8 cellular contexts compared by ENCODE assay signal in genomic region chr3:42600958-42601675, GRCh38. TPM values are rescaled to one million over a fixed set of nuclear protein-coding genes. Genes with fewer than 3 reads are reported as not detected.
A peak's percentile ranks its signal among the peaks of the same experiment; 100 is the strongest.
DNase-seq lines count a peak whose midpoint lies in the region; ATAC-seq and TF ChIP-seq lines count a peak whose summit lies in the region.

No MANE protein-coding gene starts in this region.

- H3K79me2 ChIP-seq in DND-41 (ENCODE audit: insufficient read depth, low read length) = peaks cover 60% of the 10 kb centered on the region
- H3K79me2 ChIP-seq in SK-N-SH (ENCODE audit: insufficient read depth) = peaks cover 74% of the 10 kb centered on the region

- POLR2A ChIA-PET in SK-N-SH (lab: Yijun Ruan, JAX) = interaction anchor here (0.6 to 1.5 kb wide), 7 partner anchors 10 to 305 kb away, joined by 3 to 16 read pairs (median 4); partner anchors contain the start of genes SEC22C, SS18L2, ZBTB47 and ZNF662

- H4K20me1 ChIP-seq in DND-41 (ENCODE audit: insufficient read depth, low read length) (peaks cover 21% of the 10 kb centered on the region; the same call in 1 of the 2 replicates), SK-N-SH (ENCODE audit: insufficient read depth) (peaks cover 36% of the 10 kb centered on the region)

- H3K4me2 ChIP-seq in DND-41 (ENCODE audit: insufficient read depth, low read length) = peak overlapping the region; percentile 67
- H3K4me2 ChIP-seq in SK-N-SH = peak overlapping the region; percentile 81
- peak overlapping the region; percentile 87 for H3K4me2 ChIP-seq in skeletal muscle satellite cell (ENCODE audit: low read length)

- CTCF ChIA-PET in SK-N-SH (lab: Yijun Ruan, JAX) = interaction anchor here (0.7 to 3.2 kb wide), 6 partner anchors 10 to 145 kb away, joined by 3 to 25 read pairs (median 3); no protein-coding TSS in a partner anchor

- H3K9me3 ChIP-seq in DND-41 (ENCODE audit: insufficient read depth, low read length, severe bottlenecking) (peaks cover 9% of the 10 kb centered on the region), SK-N-SH (0 out of 2 replicates have a peak, but pooled peaks cover 5% of the 10 kb centered on the region), iPS-20b (ENCODE audit: insufficient read depth, low read depth, low read length) (no peaks in the 10 kb centered on the region), skeletal muscle satellite cell (replicated peaks; ENCODE audit: low read length) (no peaks in the 10 kb centered on the region)

- H3K9me2 ChIP-seq in SK-N-SH = no peaks in the 10 kb centered on the region

- DNase-seq in DND-41 (peak; percentile 73), SK-N-SH (no peak), brain microvascular endothelial cell (peak; percentile 58), amniotic stem cell (lab: John Stamatoyannopoulos, UW) (no peak)

- ATAC-seq in DND-41 (ENCODE audit: insufficient read depth, low read depth) = peak; percentile 49
- peak; percentile 31 for ATAC-seq in GM19395 (IDR thresholded peaks at IDR 0.05; ENCODE audit: unreplicated experiment)
- peak; percentile 13 for ATAC-seq in HG03558 (IDR thresholded peaks at IDR 0.05; ENCODE audit: extremely low read depth, unreplicated experiment)

- H2AFZ ChIP-seq in DND-41 (ENCODE audit: low read depth, low read length) = peak overlapping the region; percentile 83
- peak overlapping the region; percentile 56 for H2AFZ ChIP-seq in SK-N-SH (ENCODE audit: low read depth)

- peaks cover 20% of the 10 kb centered on the region for H3F3A ChIP-seq in SK-N-SH (replicated peaks; ENCODE audit: insufficient read depth)

- in situ Hi-C loops in brain microvascular endothelial cell (cut with HindIII; ENCODE audit: low pct_ligation_motif_present, low sequenced_read_pairs) = no loop called here

- H3K36me3 ChIP-seq in DND-41 (ENCODE audit: insufficient read depth, low read length) = peaks cover 41% of the 10 kb centered on the region
- peaks cover 11 to 30% of the 10 kb centered on the region in 2 experiments for H3K36me3 ChIP-seq in SK-N-SH (replicated peaks in 1 of 2; ENCODE audit: control insufficient read depth in 1 of 2, insufficient read depth in 2 of 2, low read length in 1 of 2)
- no peaks in the 10 kb centered on the region for H3K36me3 ChIP-seq in brain microvascular endothelial cell (replicated peaks)
- H3K36me3 ChIP-seq in iPS-20b (ENCODE audit: insufficient read depth, low read depth, low read length) = peaks cover 34% of the 10 kb centered on the region
- peaks cover 16% of the 10 kb centered on the region for H3K36me3 ChIP-seq in skeletal muscle satellite cell (ENCODE audit: insufficient read depth, low read length)

- no peak for TF ChIP-seq RAD21 in SK-N-SH (IDR thresholded peaks at IDR 0.05; ENCODE audit: low read length)

- peak; percentile 6 for TF ChIP-seq CTCF in DND-41 (IDR thresholded peaks at IDR 0.05; ENCODE audit: borderline replicate concordance, extremely low read depth, low read length, poor library complexity, severe bottlenecking)
- peak; percentile 13; the same call in 1 of the 2 replicates for TF ChIP-seq CTCF in SK-N-SH (IDR thresholded peaks at IDR 0.05)
- peak; percentile 44 for TF ChIP-seq CTCF in brain microvascular endothelial cell (IDR thresholded peaks at IDR 0.05; ENCODE audit: low read depth, low read length, missing control alignments)

- peak overlapping the region; percentile 73 for H3K9ac ChIP-seq in DND-41 (ENCODE audit: low read depth, low read length)
- H3K9ac ChIP-seq in SK-N-SH = peak overlapping the region; percentile 96
- H3K9ac ChIP-seq in iPS-20b (ENCODE audit: low read depth, low read length) = peak overlapping the region; percentile 92
- peak overlapping the region; percentile 84 for H3K9ac ChIP-seq in skeletal muscle satellite cell (ENCODE audit: low read depth, low read length)

- no peak for TF ChIP-seq EP300 in SK-N-SH (IDR thresholded peaks at IDR 0.05; ENCODE audit: borderline replicate concordance in 1 of 2, low read depth in 1 of 2, low read length in 1 of 2)

- H3K27me3 ChIP-seq in DND-41 (ENCODE audit: insufficient read depth, low read length, poor library complexity) (no peaks in the 10 kb centered on the region), SK-N-SH (ENCODE audit: insufficient read depth) (no peaks in the 10 kb centered on the region), brain microvascular endothelial cell (replicated peaks) (no peaks in the 10 kb centered on the region), iPS-20b (ENCODE audit: insufficient read depth, low read length) (no peaks in the 10 kb centered on the region), skeletal muscle satellite cell (ENCODE audit: control insufficient read depth, insufficient read depth, low read length) (no peaks in the 10 kb centered on the region)

- peak overlapping the region; percentile 86 for H3K27ac ChIP-seq in DND-41 (ENCODE audit: low read length)
- H3K27ac ChIP-seq in SK-N-SH (ENCODE audit: low read depth in 2 of 2, low read length in 1 of 2) = peak overlapping the region; percentile 89 to 96
- H3K27ac ChIP-seq in brain microvascular endothelial cell = peak overlapping the region; percentile 85
- H3K27ac ChIP-seq in iPS-20b (ENCODE audit: low read length) = peak overlapping the region; percentile 74

- H3K4me1 ChIP-seq in DND-41 (ENCODE audit: insufficient read depth, low read length) (peaks cover 30% of the 10 kb centered on the region), SK-N-SH (ENCODE audit: control insufficient read depth in 1 of 2, insufficient read depth in 2 of 2, low read depth in 1 of 2, low read length in 1 of 2) (peaks cover 0 to 6% of the 10 kb centered on the region in 2 experiments; a peak in 2 of 4 replicates), iPS-20b (ENCODE audit: insufficient read depth, low read length) (peaks cover 8% of the 10 kb centered on the region; the same call in 1 of the 2 replicates), skeletal muscle satellite cell (ENCODE audit: control insufficient read depth, insufficient read depth, low read length) (peaks cover 24% of the 10 kb centered on the region)

- 2% methylated on average over 20 of the region's 31 CpGs for WGBS in SK-N-SH (ENCODE audit: low lambda C conversion rate)

- peak overlapping the region; percentile 63 to 76 for H3K4me3 ChIP-seq in DND-41 (ENCODE audit: low read depth in 1 of 2, low read length in 2 of 2)
- peak overlapping the region; percentile 80 to 84 for H3K4me3 ChIP-seq in SK-N-SH (ENCODE audit: low read depth in 2 of 2, low read length in 1 of 2)
- H3K4me3 ChIP-seq in brain microvascular endothelial cell (ENCODE audit: low read depth, low read length) = peak overlapping the region; percentile 88
- peak overlapping the region; percentile 87 for H3K4me3 ChIP-seq in iPS-20b (ENCODE audit: low read length)
- peak overlapping the region; percentile 73 for H3K4me3 ChIP-seq in skeletal muscle satellite cell (ENCODE audit: low read length)

TF ChIP-seq in SK-N-SH, 30 proteins besides CTCF, POLR2A, EP300 and RAD21:
- TF ChIP-seq IRF3 (IDR thresholded peaks at IDR 0.05; ENCODE audit: low read depth, low read length) = no peak
- TF ChIP-seq SMC3 (IDR thresholded peaks at IDR 0.05; ENCODE audit: low read depth, low read length) = no peak
- TF ChIP-seq TAF1 (IDR thresholded peaks at IDR 0.05; ENCODE audit: borderline replicate concordance, low read depth, low read length) = peak; percentile 49; the same call in 1 of the 2 replicates
- TF ChIP-seq FOSL2 (IDR thresholded peaks at IDR 0.05; ENCODE audit: borderline replicate concordance, low read depth) = no peak

RNA-seq across cellular contexts. Expression of gene NKTR, which starts 0.6 kb away (rescaled TPM):
- 19.2 and 26.9 TPM in 2 replicates for polyA plus RNA-seq in SK-N-SH (2012; rRNA removed)
- polyA plus RNA-seq in SK-N-SH (2012; cell fraction: cytosol; rRNA removed) = 8.1 and 8.3 TPM in 2 replicates
- polyA plus RNA-seq in SK-N-SH (2012; cell fraction: nucleus; rRNA removed) = 55.0 and 119 TPM in 2 replicates
- 41.5 and 50.4 TPM in 2 replicates for total RNA-seq in skeletal muscle satellite cell (2012; rRNA removed)

RNA-seq across cellular contexts. Expression of gene SS18L2, which starts 10.5 kb away (rescaled TPM):
- polyA plus RNA-seq in SK-N-SH (2012; rRNA removed) = 24.1 and 31.8 TPM in 2 replicates
- 35.1 and 46.3 TPM in 2 replicates for polyA plus RNA-seq in SK-N-SH (2012; cell fraction: cytosol; rRNA removed)
- polyA plus RNA-seq in SK-N-SH (2012; cell fraction: nucleus; rRNA removed) = 15.1 and 18.2 TPM in 2 replicates
- total RNA-seq in skeletal muscle satellite cell (2012; rRNA removed) = 28.4 and 29.1 TPM in 2 replicates

RNA-seq across cellular contexts. Expression of gene SEC22C, which starts 19.4 kb away (rescaled TPM):
- 28.5 and 31.9 TPM in 2 replicates for polyA plus RNA-seq in SK-N-SH (2012; rRNA removed)
- polyA plus RNA-seq in SK-N-SH (2012; cell fraction: cytosol; rRNA removed) = 33.1 and 36.7 TPM in 2 replicates
- 24.2 and 33.1 TPM in 2 replicates for polyA plus RNA-seq in SK-N-SH (2012; cell fraction: nucleus; rRNA removed)
- 52.2 and 54.5 TPM in 2 replicates for total RNA-seq in skeletal muscle satellite cell (2012; rRNA removed)

RNA-seq across cellular contexts. Expression of gene ZBTB47, which starts 52.4 kb away (rescaled TPM):
- 9.9 and 13.0 TPM in 2 replicates for polyA plus RNA-seq in SK-N-SH (2012; rRNA removed)
- polyA plus RNA-seq in SK-N-SH (2012; cell fraction: cytosol; rRNA removed) = 4.3 and 7.4 TPM in 2 replicates
- 18.6 and 21.5 TPM in 2 replicates for polyA plus RNA-seq in SK-N-SH (2012; cell fraction: nucleus; rRNA removed)
- 14.2 and 18.1 TPM in 2 replicates for total RNA-seq in skeletal muscle satellite cell (2012; rRNA removed)

Comparison
In these comparisons a context has a peak if more than half of its experiments do, and no peak if none do; other contexts are left out.
1. DNase-seq: peak in DND-41 (single experiment) and brain microvascular endothelial cell (single experiment); none in SK-N-SH (single experiment) and amniotic stem cell (single experiment).
2. Peak in every context shown above with its lines, with median percentiles within 50 percentile points of each other: ATAC-seq, H3K27ac ChIP-seq, H3K4me2 ChIP-seq, H3K4me3 ChIP-seq, H3K9ac ChIP-seq and CTCF ChIP-seq.